In genomic region chr6:35897486-35897885, GRCh38 we compare ENCODE assay signal across 35 cellular contexts.
"Had no signal": no experiment of that assay in that cellular context is flagged by ENCODE, and none has a peak within 500 bp of the region (broad histone marks: within the 10 kb centered on the region; RNA-seq: fewer than 3 reads in every experiment).

No MANE protein-coding gene starts in this region.

- H3K27ac ChIP-seq: KMS-11 had no signal

- H3K4me2 ChIP-seq: KMS-11 had no signal

- DNase-seq: Karpas-422, Kasumi-1, KG1, MG63, MM.1S, MV-4-11, NCI-H1048, NCI-H1092, NCI-H1092 treated with DMSO at 0.1 percent for 48 hours, NCI-H1105, NCI-H1105 treated with DMSO at 0.1 percent for 48 hours, NCI-H1417, NCI-H1417 treated with DMSO at 0.1 percent for 48 hours, NCI-H1436, NCI-H1436 treated with DMSO at 0.1 percent for 48 hours, NCI-H146, NCI-H1694, NCI-H1694 treated with DMSO at 0.1 percent for 48 hours, NCI-H187, NCI-H187 treated with DMSO at 0.1 percent for 48 hours, NCI-H1930, NCI-H2029, NCI-H2029 treated with DMSO at 0.1 percent for 48 hours, NCI-H2081, NCI-H2081 treated with DMSO at 0.1 percent for 48 hours, NCI-H2107, NCI-H2171, NCI-H2171 treated with DMSO at 0.1 percent for 48 hours, NCI-H2227 treated with DMSO at 0.1 percent for 48 hours, NCI-H226, NCI-H345, NCI-H446, NCI-H446 treated with DMSO at 0.1 percent for 48 hours, NCI-H510A had no signal

- H3K9me3 ChIP-seq: MG63 had no signal

- H3K9ac ChIP-seq: KMS-11 had no signal

- H3K27me3 ChIP-seq: MG63 had no signal

- H3K4me3 ChIP-seq: MG63 had no signal
